ENCODE assay signal across 12 cellular contexts in the genomic region with DNA sequence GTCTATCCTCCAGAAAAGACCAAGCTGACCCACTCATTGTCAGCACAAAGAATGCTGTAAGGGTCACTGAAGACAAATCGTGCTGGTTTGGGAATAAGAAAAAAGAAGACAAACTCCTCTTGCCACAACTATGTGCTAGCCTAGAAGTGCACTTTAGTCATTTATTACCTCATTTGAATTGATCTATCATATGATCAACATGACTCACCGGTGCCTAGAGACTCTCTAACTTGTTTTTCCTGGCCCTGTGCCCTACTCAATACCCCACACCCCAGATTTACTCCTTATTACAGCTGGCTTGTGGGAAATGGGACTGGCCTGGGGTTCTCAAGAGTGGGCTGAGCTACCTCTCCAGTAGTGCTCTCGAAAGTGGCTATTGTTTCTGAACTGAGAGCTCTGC. TPM values are rescaled to one million over a fixed set of nuclear protein-coding genes. Genes with fewer than 3 reads are reported as not detected.
A peak's percentile ranks its signal among the peaks of the same experiment; 100 is the strongest.
DNase-seq lines count a peak whose midpoint lies in the region; ATAC-seq and TF ChIP-seq lines count a peak whose summit lies in the region.
"Had no signal": no experiment of that assay in that cellular context is flagged by ENCODE, and none has a peak within 500 bp of the region (broad histone marks: within the 10 kb centered on the region; RNA-seq: fewer than 3 reads in every experiment).

No MANE protein-coding gene starts in this region.

- ATAC-seq in HG03342 (IDR thresholded peaks at IDR 0.05; ENCODE audit: unreplicated experiment) = no peak

- no peaks in the 10 kb centered on the region for H3K79me2 ChIP-seq in PC-9 (ENCODE audit: low read depth)

- BruUV-seq in PC-9 (replicated peaks; lab: Mats Ljungman, UMichigan) = no TSS peak

- peaks cover 32% of the 10 kb centered on the region for H3K4me1 ChIP-seq in PC-9 (replicated peaks; ENCODE audit: insufficient read depth)
- H3K4me1 ChIP-seq: ascending aorta had no signal

- peak; percentile 10 for DNase-seq in DMS 273 (lab: John Stamatoyannopoulos, UW; ENCODE audit: unreplicated experiment)
- DNase-seq in DMS 273 treated with DMSO at 0.1 percent for 48 hours (lab: John Stamatoyannopoulos, UW) = no peak
- peak; percentile 61 to 96 for DNase-seq in PC-9
- DNase-seq in fibroblast of peridontal ligament (ENCODE audit: extremely low read depth) = peak; percentile 95
- peak; percentile 95 for DNase-seq in skeletal muscle cell (ENCODE audit: low read depth)
- no peak for DNase-seq in activated effector memory CD4-positive, alpha-beta T cell treated with anti-CD3 and anti-CD28 coated beads, Interleukin-2, amount 50 U/mL, for 16 hours
- no peak for DNase-seq in NCI-H146 (lab: John Stamatoyannopoulos, UW)

- H3K36me3 ChIP-seq in PC-9 (ENCODE audit: low read depth) = no peaks in the 10 kb centered on the region
- H3K36me3 ChIP-seq: ascending aorta, thoracic aorta had no signal

- POLR2A ChIA-PET in PC-9 (lab: Charles Lee; ENCODE audit: unreplicated experiment) = interaction anchor here (0.6 kb wide), 1 partner anchor 262 kb away, joined by 3 read pairs; no protein-coding TSS in a partner anchor

- peak overlapping the region; percentile 43 for H3K4me2 ChIP-seq in PC-9

- CTCF ChIA-PET in PC-9 (lab: Charles Lee) = interaction anchor here (0.6 kb wide), 1 partner anchor 231 kb away, joined by 4 read pairs; no protein-coding TSS in a partner anchor

- H4K20me1 ChIP-seq in PC-9 (ENCODE audit: insufficient read depth) = no peaks in the 10 kb centered on the region

- H3K27me3 ChIP-seq in PC-9 (ENCODE audit: insufficient read depth, low read depth) = no peaks in the 10 kb centered on the region
- H3K27me3 ChIP-seq: ascending aorta had no signal

- intact Hi-C loops in PC-9 (cut with micrococcal nuclease; ENCODE audit: unreplicated experiment) = no loop called here

- no peak overlapping the region for H2AFZ ChIP-seq in PC-9

- H3K4me3 ChIP-seq in PC-9 (no peak overlapping the region), skeletal muscle cell (ENCODE audit: low read depth, low read length) (no peak overlapping the region)
- H3K4me3 ChIP-seq: ascending aorta, thoracic aorta had no signal

- peak overlapping the region; percentile 56 for H3K27ac ChIP-seq in PC-9
- H3K27ac ChIP-seq: 22Rv1, ascending aorta, thoracic aorta had no signal

- no peaks in the 10 kb centered on the region for H3K9me2 ChIP-seq in PC-9 (ENCODE audit: insufficient read depth)

- no peaks in the 10 kb centered on the region for H3K9me3 ChIP-seq in PC-9 (ENCODE audit: insufficient read depth, low read depth)
- H3K9me3 ChIP-seq: ascending aorta, thoracic aorta had no signal

- peaks cover 23% of the 10 kb centered on the region; the same call in 1 of the 2 replicates for H3F3A ChIP-seq in PC-9 (ENCODE audit: insufficient read depth, low read depth)

- TF ChIP-seq CTCF in PC-9 (conservative IDR thresholded peaks at IDR 0.05) = no peak

RNA-seq across cellular contexts. Expression of gene HORMAD2, which starts 35.9 kb away (rescaled TPM):
- total RNA-seq in PC-9 (2021) = 0.20 TPM in 1 of 2 replicates, not detected in the other
- total RNA-seq: ascending aorta, neural crest cell, thoracic aorta had no signal

Comparison
In these comparisons a context has a peak if more than half of its experiments do, and no peak if none do; other contexts are left out.
1. DNase-seq: peak in DMS 273 (single experiment), PC-9 (2 of 2), fibroblast of peridontal ligament (single experiment) and skeletal muscle cell (single experiment); none in DMS 273 treated with DMSO at 0.1 percent for 48 hours (single experiment), activated effector memory CD4-positive, alpha-beta T cell treated with anti-CD3 and anti-CD28 coated beads, Interleukin-2, amount 50 U/mL, for 16 hours (single experiment) and NCI-H146 (single experiment).